In genomic region chr5:8829322-8830029, GRCh38 we compare ENCODE assay signal across 10 cellular contexts.
A peak's percentile ranks its signal among the peaks of the same experiment; 100 is the strongest.
DNase-seq lines count a peak whose midpoint lies in the region; ATAC-seq and TF ChIP-seq lines count a peak whose summit lies in the region.
"Had no signal": no experiment of that assay in that cellular context is flagged by ENCODE, and none has a peak within 500 bp of the region (broad histone marks: within the 10 kb centered on the region; RNA-seq: fewer than 3 reads in every experiment).

No MANE protein-coding gene starts in this region.

- no peaks in the 10 kb centered on the region for H3K36me3 ChIP-seq in RWPE2 (ENCODE audit: low read depth)

- H3K4me3 ChIP-seq in RWPE2 (ENCODE audit: severe bottlenecking) (no peak overlapping the region), fibroblast of mammary gland (ENCODE audit: control insufficient read depth, low read depth, low read length) (no peak overlapping the region)

- H3K27me3 Mint-ChIP-seq in CD4-positive, alpha-beta T cell: no peaks in the 10 kb centered on the region

- H3K27me3 ChIP-seq in RWPE2 (ENCODE audit: insufficient read depth, poor library complexity, severe bottlenecking): no peaks in the 10 kb centered on the region
- no peaks in the 10 kb centered on the region for H3K27me3 ChIP-seq in CD4-positive, alpha-beta T cell (ENCODE audit: control insufficient read depth, insufficient read depth, low read length)

- H3K27ac Mint-ChIP-seq in CD4-positive, alpha-beta T cell: no peak overlapping the region

- CTCF ChIA-PET in CD4-positive, alpha-beta T cell (lab: Charles Lee): no interaction called here

- peak overlapping the region; percentile 81 for H3K27ac ChIP-seq in RWPE2 (ENCODE audit: poor library complexity, severe bottlenecking)
- H3K27ac ChIP-seq in CD4-positive, alpha-beta T cell (ENCODE audit: low read depth, low read length): no peak overlapping the region

- no peaks in the 10 kb centered on the region for H3K4me1 Mint-ChIP-seq in CD4-positive, alpha-beta T cell (ENCODE audit: low read depth)

- H3K4me1 ChIP-seq in RWPE2 (ENCODE audit: insufficient read depth, poor library complexity, severe bottlenecking): peaks cover 56% of the 10 kb centered on the region

- H3K4me3 Mint-ChIP-seq in CD4-positive, alpha-beta T cell: no peak overlapping the region

- no peaks in the 10 kb centered on the region for H3K36me3 Mint-ChIP-seq in CD4-positive, alpha-beta T cell (ENCODE audit: low read depth)

- ATAC-seq in RWPE2 (ENCODE audit: low read depth): peak; percentile 96
- peak; percentile 99 for ATAC-seq in omental fat pad (ENCODE audit: low FRiP score)
- ATAC-seq in CD4-positive, alpha-beta T cell (ENCODE audit: poor library complexity): no peak
- ATAC-seq in GM21515 (IDR thresholded peaks at IDR 0.05; ENCODE audit: unreplicated experiment): no peak

- peaks cover 2% of the 10 kb centered on the region for H3K9me3 ChIP-seq in RWPE2 (ENCODE audit: severe bottlenecking)
- no peaks in the 10 kb centered on the region for H3K9me3 ChIP-seq in CD4-positive, alpha-beta T cell (ENCODE audit: control insufficient read depth, low read length)

- POLR2A ChIA-PET in CD4-positive, alpha-beta T cell (lab: Charles Lee): no interaction called here

- TF ChIP-seq CTCF in RWPE2 (IDR thresholded peaks at IDR 0.05; ENCODE audit: poor library complexity, severe bottlenecking) (no peak), fibroblast of mammary gland (conservative IDR thresholded peaks at IDR 0.05; ENCODE audit: control insufficient read depth, insufficient read depth, low read depth, low read length) (no peak), omental fat pad (IDR thresholded peaks at IDR 0.05) (no peak)
- no peak for TF ChIP-seq CTCF in CD4-positive, alpha-beta T cell (IDR thresholded peaks at IDR 0.05)

- DNase-seq in EL (peak; percentile 99), RWPE2 (ENCODE audit: low spot score) (peak; percentile 91), fibroblast of mammary gland (ENCODE audit: low read depth) (peak; percentile 99), omental fat pad (ENCODE audit: low spot score) (no peak), COR-L47 (lab: John Stamatoyannopoulos, UW) (no peak), T-helper 1 cell (no peak)
- no peak for DNase-seq in CD4-positive, alpha-beta T cell
- DNase-seq: activated CD8-positive, alpha-beta memory T cell treated with anti-CD3 and anti-CD28 coated beads for 24 hours; DMS79 treated with DMSO at 0.1 percent for 48 hours had no signal

- no peaks in the 10 kb centered on the region for H3K9me3 Mint-ChIP-seq in CD4-positive, alpha-beta T cell

- intact Hi-C loops in CD4-positive, alpha-beta T cell (cut with DNase I, micrococcal nuclease): no loop called here

Comparison
In these comparisons a context has a peak if more than half of its experiments do, and no peak if none do; other contexts are left out.
1. DNase-seq: peak in EL (single experiment), RWPE2 (single experiment) and fibroblast of mammary gland (single experiment); none in omental fat pad (single experiment), COR-L47 (single experiment), CD4-positive, alpha-beta T cell (0 of 10) and T-helper 1 cell (0 of 5).
2. ATAC-seq: peak in RWPE2 (single experiment) and omental fat pad (single experiment); none in CD4-positive, alpha-beta T cell (single experiment) and GM21515 (single experiment).